In the genomic region with DNA sequence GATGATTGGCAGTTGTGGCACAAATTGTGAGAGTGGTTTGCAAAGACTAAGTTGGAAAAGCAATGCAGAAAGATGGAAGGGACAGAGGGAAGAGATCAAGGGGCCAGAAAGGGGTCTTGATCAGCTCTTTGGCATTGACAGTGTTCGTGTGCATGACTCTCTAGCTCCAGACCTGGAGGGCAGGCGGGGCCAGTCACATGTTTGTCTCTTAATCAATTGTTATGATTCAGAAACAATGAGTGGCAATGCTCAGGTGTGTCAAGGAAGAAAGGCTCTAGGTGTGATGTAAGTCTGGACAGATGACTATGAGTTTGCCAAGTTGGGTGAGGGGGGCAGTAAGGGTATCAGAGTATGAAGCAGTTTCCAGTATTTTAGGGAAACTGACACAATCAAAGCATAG, we compare ENCODE assay signal across 16 cellular contexts. TPM values are rescaled to one million over a fixed set of nuclear protein-coding genes. Genes with fewer than 3 reads are reported as not detected.
A peak's percentile ranks its signal among the peaks of the same experiment; 100 is the strongest.
DNase-seq lines count a peak whose midpoint lies in the region; ATAC-seq and TF ChIP-seq lines count a peak whose summit lies in the region.
"Had no signal": no experiment of that assay in that cellular context is flagged by ENCODE, and none has a peak within 500 bp of the region (broad histone marks: within the 10 kb centered on the region; RNA-seq: fewer than 3 reads in every experiment).

No MANE protein-coding gene starts in this region.

- no peak overlapping the region for H3K27ac Mint-ChIP-seq in activated CD8-positive, alpha-beta memory T cell treated with anti-CD3 and anti-CD28 coated beads, Interleukin-2, amount 10 ng/mL, durations not matched to agents 7 days and 5 days
- H3K27ac Mint-ChIP-seq: CD8-positive, alpha-beta memory T cell; GM23338 had no signal

- no peak for ATAC-seq in activated CD8-positive, alpha-beta memory T cell treated with anti-CD3 and anti-CD28 coated beads, Interleukin-2, amount 10 ng/mL, durations not matched to agents 7 days and 5 days
- ATAC-seq in HG03432 (IDR thresholded peaks at IDR 0.05; ENCODE audit: unreplicated experiment) = no peak
- ATAC-seq in HG02973 (IDR thresholded peaks at IDR 0.05; ENCODE audit: unreplicated experiment) = no peak
- ATAC-seq: GM23338 had no signal

- H3K9me3 Mint-ChIP-seq in activated CD8-positive, alpha-beta memory T cell treated with anti-CD3 and anti-CD28 coated beads, Interleukin-2, amount 10 ng/mL, durations not matched to agents 7 days and 5 days (ENCODE audit: low read depth) = no peaks in the 10 kb centered on the region
- H3K9me3 Mint-ChIP-seq: CD8-positive, alpha-beta memory T cell; GM23338 had no signal

- peak; percentile 13 for DNase-seq in activated CD8-positive, alpha-beta memory T cell treated with anti-CD3 and anti-CD28 coated beads for 24 hours
- no peak for DNase-seq in activated CD8-positive, alpha-beta memory T cell treated with anti-CD3 and anti-CD28 coated beads, Interleukin-2, amount 10 ng/mL, durations not matched to agents 7 days and 5 days
- DNase-seq in epithelial cell of esophagus (ENCODE audit: low read depth) (peak; percentile 61), mucosa of gallbladder (ENCODE audit: low spot score) (peak; percentile 59)
- no peak for DNase-seq in effector CD8-positive, alpha-beta T cell (lab: John Stamatoyannopoulos, UW)
- DNase-seq: 8988T; AML-193; Caco-2; CD8-positive, alpha-beta memory T cell; DND-41; GDM1 had no signal

- no peaks in the 10 kb centered on the region for H3K27me3 Mint-ChIP-seq in activated CD8-positive, alpha-beta memory T cell treated with anti-CD3 and anti-CD28 coated beads, Interleukin-2, amount 10 ng/mL, durations not matched to agents 7 days and 5 days
- H3K27me3 Mint-ChIP-seq: CD8-positive, alpha-beta memory T cell had no signal

- CTCF ChIA-PET in activated CD8-positive, alpha-beta memory T cell treated with anti-CD3 and anti-CD28 coated beads, Interleukin-2, amount 10 ng/mL, durations not matched to agents 7 days and 5 days (lab: Charles Lee) = no interaction called here

- H3K36me3 Mint-ChIP-seq in activated CD8-positive, alpha-beta memory T cell treated with anti-CD3 and anti-CD28 coated beads, Interleukin-2, amount 10 ng/mL, durations not matched to agents 7 days and 5 days = no peaks in the 10 kb centered on the region
- H3K36me3 Mint-ChIP-seq: CD8-positive, alpha-beta memory T cell had no signal

- H3K4me3 Mint-ChIP-seq in activated CD8-positive, alpha-beta memory T cell treated with anti-CD3 and anti-CD28 coated beads, Interleukin-2, amount 10 ng/mL, durations not matched to agents 7 days and 5 days = no peak overlapping the region
- H3K4me3 Mint-ChIP-seq: CD8-positive, alpha-beta memory T cell; GM23338 had no signal

- no peak overlapping the region for H3K4me3 ChIP-seq in epithelial cell of esophagus (ENCODE audit: low read length)
- H3K4me3 ChIP-seq: BLaER1, GM23338, HAP-1 had no signal

- peaks cover 1% of the 10 kb centered on the region for H3K4me1 Mint-ChIP-seq in activated CD8-positive, alpha-beta memory T cell treated with anti-CD3 and anti-CD28 coated beads, Interleukin-2, amount 10 ng/mL, durations not matched to agents 7 days and 5 days
- H3K4me1 Mint-ChIP-seq: CD8-positive, alpha-beta memory T cell had no signal

- TF ChIP-seq CTCF in epithelial cell of esophagus (IDR thresholded peaks at IDR 0.05; ENCODE audit: insufficient read depth, low read depth, low read length, missing control alignments) = no peak

RNA-seq across cellular contexts. Expression of a gene that starts 32.1 kb away (rescaled TPM):
- 100 to 1,000 TPM; 109 to 177 TPM for total RNA-seq in activated CD8-positive, alpha-beta memory T cell treated with anti-CD3 and anti-CD28 coated beads, Interleukin-2, amount 10 ng/mL, durations not matched to agents 7 days and 5 days
- 177 TPM for total RNA-seq in mucosa of gallbladder

Comparison
In these comparisons a context has a peak if more than half of its experiments do, and no peak if none do; other contexts are left out.
1. DNase-seq: peak in activated CD8-positive, alpha-beta memory T cell treated with anti-CD3 and anti-CD28 coated beads for 24 hours (single experiment), epithelial cell of esophagus (single experiment) and mucosa of gallbladder (single experiment); none in activated CD8-positive, alpha-beta memory T cell treated with anti-CD3 and anti-CD28 coated beads, Interleukin-2, amount 10 ng/mL, durations not matched to agents 7 days and 5 days (single experiment) and effector CD8-positive, alpha-beta T cell (single experiment).